Comparison of ENCODE assay signal across 14 cellular contexts in genomic region chr2:239722760-239723448, GRCh38.
A peak's percentile ranks its signal among the peaks of the same experiment; 100 is the strongest.
DNase-seq lines count a peak whose midpoint lies in the region; ATAC-seq and TF ChIP-seq lines count a peak whose summit lies in the region.
"Had no signal": no experiment of that assay in that cellular context is flagged by ENCODE, and none has a peak within 500 bp of the region (broad histone marks: within the 10 kb centered on the region; RNA-seq: fewer than 3 reads in every experiment).

No MANE protein-coding gene starts in this region.

- DNase-seq in activated T-cell treated with anti-CD3 and anti-CD28 coated beads, Interleukin-2, amount 50 U/mL, for 24 hours, result peak; percentile 18
- no peak for DNase-seq in activated T-cell treated with anti-CD3 and anti-CD28 coated beads, Interleukin-2, amount 50 U/mL, for 72 hours
- DNase-seq in cerebellar cortex (ENCODE audit: low spot score) (peak; percentile 85), mesenteric fat pad (ENCODE audit: low spot score) (peak; percentile 69), type B pancreatic cell (ENCODE audit: extremely low spot score, unreplicated experiment) (peak; percentile 59), NCI-H146 (lab: John Stamatoyannopoulos, UW) (no peak), foreskin fibroblast (no peak)
- DNase-seq: EL, IMR-90, Kasumi-1, NCI-H1417, NCI-H2029 treated with DMSO at 0.1 percent for 48 hours, NCI-H524 had no signal

- TF ChIP-seq CTCF in type B pancreatic cell (conservative IDR thresholded peaks at IDR 0.05), result no peak
- TF ChIP-seq CTCF in foreskin fibroblast (IDR thresholded peaks at IDR 0.05; ENCODE audit: low read depth, low read length), result no peak

- H3K36me3 Mint-ChIP-seq in activated T-cell treated with anti-CD3 and anti-CD28 coated beads, Interleukin-2, amount 50 U/mL, for 24 hours (ENCODE audit: low read depth), result no peaks in the 10 kb centered on the region
- no peaks in the 10 kb centered on the region for H3K36me3 Mint-ChIP-seq in activated T-cell treated with anti-CD3 and anti-CD28 coated beads, Interleukin-2, amount 50 U/mL, for 72 hours (ENCODE audit: insufficient read depth in 2 of 2)
- H3K36me3 Mint-ChIP-seq in type B pancreatic cell, result no peaks in the 10 kb centered on the region

- no peaks in the 10 kb centered on the region for H3K4me1 Mint-ChIP-seq in activated T-cell treated with anti-CD3 and anti-CD28 coated beads, Interleukin-2, amount 50 U/mL, for 24 hours (ENCODE audit: low read depth)
- no peaks in the 10 kb centered on the region for H3K4me1 Mint-ChIP-seq in activated T-cell treated with anti-CD3 and anti-CD28 coated beads, Interleukin-2, amount 50 U/mL, for 72 hours (ENCODE audit: low read depth)
- peaks cover 5% of the 10 kb centered on the region for H3K4me1 Mint-ChIP-seq in type B pancreatic cell (ENCODE audit: unreplicated experiment)

- H3K27me3 Mint-ChIP-seq in activated T-cell treated with anti-CD3 and anti-CD28 coated beads, Interleukin-2, amount 50 U/mL, for 24 hours, result no peaks in the 10 kb centered on the region
- H3K27me3 Mint-ChIP-seq in activated T-cell treated with anti-CD3 and anti-CD28 coated beads, Interleukin-2, amount 50 U/mL, for 72 hours (ENCODE audit: low read depth), result no peaks in the 10 kb centered on the region
- H3K27me3 Mint-ChIP-seq in type B pancreatic cell, result no peaks in the 10 kb centered on the region

- H3K4me3 ChIP-seq in foreskin fibroblast (ENCODE audit: low read depth in 1 of 2, low read length in 2 of 2), result no peak overlapping the region

- no peaks in the 10 kb centered on the region for H3K9me3 Mint-ChIP-seq in activated T-cell treated with anti-CD3 and anti-CD28 coated beads, Interleukin-2, amount 50 U/mL, for 24 hours
- no peaks in the 10 kb centered on the region for H3K9me3 Mint-ChIP-seq in activated T-cell treated with anti-CD3 and anti-CD28 coated beads, Interleukin-2, amount 50 U/mL, for 72 hours
- no peaks in the 10 kb centered on the region for H3K9me3 Mint-ChIP-seq in type B pancreatic cell

- ATAC-seq in activated T-cell treated with anti-CD3 and anti-CD28 coated beads, Interleukin-2, amount 50 U/mL, for 72 hours (replicated peaks in 1 of 2), result no peak
- no peak for ATAC-seq in HG03139 (IDR thresholded peaks at IDR 0.05; ENCODE audit: unreplicated experiment)

- H3K27ac Mint-ChIP-seq in activated T-cell treated with anti-CD3 and anti-CD28 coated beads, Interleukin-2, amount 50 U/mL, for 24 hours, result no peak overlapping the region
- H3K27ac Mint-ChIP-seq in activated T-cell treated with anti-CD3 and anti-CD28 coated beads, Interleukin-2, amount 50 U/mL, for 72 hours, result no peak overlapping the region
- no peak overlapping the region for H3K27ac Mint-ChIP-seq in type B pancreatic cell

- H3K4me3 Mint-ChIP-seq in activated T-cell treated with anti-CD3 and anti-CD28 coated beads, Interleukin-2, amount 50 U/mL, for 24 hours, result no peak overlapping the region
- no peak overlapping the region for H3K4me3 Mint-ChIP-seq in activated T-cell treated with anti-CD3 and anti-CD28 coated beads, Interleukin-2, amount 50 U/mL, for 72 hours
- H3K4me3 Mint-ChIP-seq in type B pancreatic cell, result no peak overlapping the region

Comparison
In these comparisons a context has a peak if more than half of its experiments do, and no peak if none do; other contexts are left out.
1. DNase-seq: peak in activated T-cell treated with anti-CD3 and anti-CD28 coated beads, Interleukin-2, amount 50 U/mL, for 24 hours (single experiment), cerebellar cortex (single experiment), mesenteric fat pad (single experiment) and type B pancreatic cell (single experiment); none in activated T-cell treated with anti-CD3 and anti-CD28 coated beads, Interleukin-2, amount 50 U/mL, for 72 hours (0 of 2), NCI-H146 (single experiment) and foreskin fibroblast (0 of 2).